8 cellular contexts compared by ENCODE assay signal in the genomic region with DNA sequence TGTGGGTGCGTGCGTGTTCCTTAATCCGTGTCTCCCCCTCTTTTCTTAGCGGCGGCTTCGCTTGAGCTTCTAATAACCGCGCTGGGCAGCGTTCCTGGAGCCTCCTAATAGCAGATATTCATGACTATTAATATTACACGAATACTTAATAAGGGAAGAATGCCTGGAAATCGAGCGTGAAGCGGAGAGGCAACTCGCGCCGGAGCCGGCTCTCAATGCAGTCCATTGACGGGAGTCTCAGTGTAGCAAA. TPM values are rescaled to one million over a fixed set of nuclear protein-coding genes. Genes with fewer than 3 reads are reported as not detected.
DNase-seq lines count a peak whose midpoint lies in the region; ATAC-seq and TF ChIP-seq lines count a peak whose summit lies in the region.

No MANE protein-coding gene starts in this region.

- TF ChIP-seq EP300 in stomach (IDR thresholded peaks at IDR 0.05): no peak

- peaks cover 55 to 65% of the 10 kb centered on the region in 2 donors for H3K36me3 Mint-ChIP-seq in activated naive CD4-positive, alpha-beta T cell treated with anti-CD3 and anti-CD28 coated beads, Interleukin-2, amount 50 U/mL, for 72 hours

- WGBS in GM23248 (ENCODE audit: low coverage in 1 of 2, low lambda C conversion rate in 2 of 2, missing lambda C conversion rate in 2 of 2), 2 experiments: 1 to 2% methylated on average over 17 to 18 of the region's 18 CpGs
- whole genome bisulfite sequencing in stomach, 5 donors: 1 to 3% (median 2%) methylated on average over 18 of the region's 18 CpGs

- peaks cover 95% of the 10 kb centered on the region for H3K27me3 ChIP-seq in ACC112 (ENCODE audit: insufficient read depth, low read length)
- H3K27me3 ChIP-seq in GM23248 (replicated peaks; ENCODE audit: insufficient read depth): peaks cover 19% of the 10 kb centered on the region; the same call in 1 of the 2 replicates
- peaks cover 51 to 100% (median 83%) of the 10 kb centered on the region in 3 donors for H3K27me3 ChIP-seq in stomach

- peaks cover 6 to 17% of the 10 kb centered on the region in 2 donors for H3K9me3 Mint-ChIP-seq in activated naive CD4-positive, alpha-beta T cell treated with anti-CD3 and anti-CD28 coated beads, Interleukin-2, amount 50 U/mL, for 72 hours

- no peak for TF ChIP-seq CTCF in stomach (IDR thresholded peaks at IDR 0.05)

- H3K79me2 ChIP-seq in ACC112 (ENCODE audit: control insufficient read depth, insufficient read depth, low read length, unreplicated experiment) (no peaks in the 10 kb centered on the region), GM23248 (ENCODE audit: insufficient read depth) (peaks cover 66% of the 10 kb centered on the region)

- peak overlapping the region; percentile 84 for H3K4me3 ChIP-seq in ACC112 (ENCODE audit: low read depth, low read length)
- H3K4me3 ChIP-seq in GM23248: peak overlapping the region; percentile 98
- peak overlapping the region; percentile 64 for H3K4me3 ChIP-seq in iPS-18c (ENCODE audit: insufficient read depth, low read depth, low read length)
- H3K4me3 ChIP-seq in stomach: peak overlapping the region; percentile 61 to 78 (median 72)

- H3K9me3 ChIP-seq in GM23248 (ENCODE audit: low read depth) (no peaks in the 10 kb centered on the region), iPS-18c (ENCODE audit: control insufficient read depth, insufficient read depth, low read length) (no peaks in the 10 kb centered on the region), stomach (peaks cover 0 to 25% (median 8%) of the 10 kb centered on the region in 4 donors)

- H4K20me1 ChIP-seq in GM23248 (ENCODE audit: insufficient read depth): no peaks in the 10 kb centered on the region

- TF ChIP-seq POLR2A in stomach (IDR thresholded peaks at IDR 0.05): no peak

- H3K9ac ChIP-seq in GM23248: peak overlapping the region; percentile 93

- no peak overlapping the region for H3K27ac ChIP-seq in ACC112 (ENCODE audit: low read depth, low read length)
- peak overlapping the region; percentile 85 for H3K27ac ChIP-seq in GM23248
- H3K27ac ChIP-seq in stomach: peak overlapping the region in 4 of 5 donors; percentile 62 to 81 (median 72)

- H2AFZ ChIP-seq in ACC112 (ENCODE audit: low read length, unreplicated experiment): peak overlapping the region; percentile 58
- H2AFZ ChIP-seq in GM23248: peak overlapping the region; percentile 90

- intact Hi-C loops in stomach (cut with DNase I; ENCODE audit: low total_unique reads): no loop called here

- H3K4me2 ChIP-seq in GM23248 (ENCODE audit: unreplicated experiment): peak overlapping the region; percentile 89

- DNase-seq in GM23248 (no peak), stomach (no peak)
- no peak for DNase-seq in activated naive CD4-positive, alpha-beta T cell treated with anti-CD3 and anti-CD28 coated beads, Interleukin-2, amount 50 U/mL, for 72 hours (ENCODE audit: low spot score in 2 of 2)
- no peak for DNase-seq in activated effector memory CD4-positive, alpha-beta T cell treated with Interleukin-2 at 50 U/mL for 16 hours

- in situ Hi-C loops in GM23248 (cut with MboI): loop anchor here (25.0 kb wide), 1 partner anchor 1425 kb away; no protein-coding TSS in a partner anchor

- H3F3A ChIP-seq in GM23248 (ENCODE audit: insufficient read depth): peaks cover 20% of the 10 kb centered on the region

- peaks cover 11% of the 10 kb centered on the region for H3K4me1 ChIP-seq in ACC112 (ENCODE audit: control insufficient read depth, insufficient read depth, low read length, unreplicated experiment)
- H3K4me1 ChIP-seq in GM23248 (ENCODE audit: insufficient read depth): no peaks in the 10 kb centered on the region; the same call in 1 of the 2 replicates
- peaks cover 40 to 65% (median 50%) of the 10 kb centered on the region in 4 donors for H3K4me1 ChIP-seq in stomach

- ATAC-seq in activated naive CD4-positive, alpha-beta T cell treated with anti-CD3 and anti-CD28 coated beads, Interleukin-2, amount 50 U/mL, for 72 hours: no peak
- no peak for ATAC-seq in HG02588 (IDR thresholded peaks at IDR 0.05; ENCODE audit: unreplicated experiment)
- no peak for ATAC-seq in GM21526 (IDR thresholded peaks at IDR 0.05; ENCODE audit: low FRiP score, unreplicated experiment)

- H3K27ac Mint-ChIP-seq in activated naive CD4-positive, alpha-beta T cell treated with anti-CD3 and anti-CD28 coated beads, Interleukin-2, amount 50 U/mL, for 72 hours: peak overlapping the region; percentile 30 to 78

- H3K36me3 ChIP-seq in ACC112 (ENCODE audit: insufficient read depth, low read length) (no peaks in the 10 kb centered on the region), GM23248 (ENCODE audit: low read depth) (no peaks in the 10 kb centered on the region), stomach (no peaks in the 10 kb centered on the region)

- H3K9me2 ChIP-seq in GM23248 (ENCODE audit: insufficient read depth): no peaks in the 10 kb centered on the region

RNA-seq across cellular contexts. Expression of a gene that starts 3.0 kb away (rescaled TPM):
- 1.9 and 2.5 TPM in 2 replicates for total RNA-seq in GM23248 (2014; rRNA removed; shearing (Covaris generic))
- polyA plus RNA-seq in GM23248 (2016; fragmentation: Nextera tagmentation; extraction: Ambion mirVana) (7.2 and 8.4 TPM in 2 replicates), stomach (10 to 100 TPM in 1 of 3 donors, under 1 TPM in 1, not detected in 1; 0.50 to 10.1 TPM)
- under 1 TPM in 1 of 2 donors, not detected in 1; 0.14 TPM for total RNA-seq in activated naive CD4-positive, alpha-beta T cell treated with anti-CD3 and anti-CD28 coated beads, Interleukin-2, amount 50 U/mL, for 72 hours
- total RNA-seq in stomach: under 1 TPM in 1 of 5 donors, not detected in 4; 0.18 TPM
